In the genomic region with DNA sequence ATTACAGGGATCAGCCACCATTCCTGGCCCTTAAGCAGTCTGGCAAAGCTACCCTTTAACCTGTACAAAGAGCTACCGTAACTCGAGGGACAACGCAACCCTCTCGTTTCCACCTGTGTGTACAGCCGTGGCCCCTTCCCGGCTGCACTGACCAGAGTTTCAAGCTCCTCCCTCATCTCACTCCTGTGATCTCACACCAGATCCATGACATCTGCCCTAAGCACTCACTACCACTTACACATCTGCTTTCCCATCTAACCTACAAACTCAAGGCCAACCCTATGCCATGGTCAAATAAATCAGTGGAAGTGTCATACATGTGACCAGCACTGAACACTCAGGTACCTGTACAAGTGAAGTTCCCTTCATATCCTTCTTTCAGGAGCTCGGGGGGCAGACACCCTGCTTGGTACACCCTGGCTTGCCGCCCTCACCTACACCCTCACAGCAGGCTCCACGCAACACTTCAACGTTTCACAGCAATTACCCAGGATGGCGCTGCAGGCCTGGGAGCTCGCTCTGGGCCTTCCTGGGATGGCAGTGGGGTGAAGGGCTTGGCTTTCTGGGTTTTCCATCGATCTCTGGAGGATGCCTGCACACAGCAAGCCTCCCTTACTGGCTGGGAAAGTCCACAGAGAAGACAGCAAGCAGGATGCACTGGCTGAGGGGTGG, we compare ENCODE assay signal across 14 cellular contexts.
A peak's percentile ranks its signal among the peaks of the same experiment; 100 is the strongest.
DNase-seq lines count a peak whose midpoint lies in the region; ATAC-seq and TF ChIP-seq lines count a peak whose summit lies in the region.
"Had no signal": no experiment of that assay in that cellular context is flagged by ENCODE, and none has a peak within 500 bp of the region (broad histone marks: within the 10 kb centered on the region; RNA-seq: fewer than 3 reads in every experiment).

No MANE protein-coding gene starts in this region.

- H3K4me3 ChIP-seq in CD4-positive, CD25-positive, alpha-beta regulatory T cell (ENCODE audit: low read depth, low read length), result no peak overlapping the region
- no peak overlapping the region for H3K4me3 ChIP-seq in osteoblast (ENCODE audit: insufficient read depth, low read length)
- H3K4me3 ChIP-seq: SJSA1 had no signal

- no peak overlapping the region for H3K4me3 Mint-ChIP-seq in CD4-positive, CD25-positive, alpha-beta regulatory T cell
- no peak overlapping the region for H3K4me3 Mint-ChIP-seq in HFFc6
- no peak overlapping the region for H3K4me3 Mint-ChIP-seq in effector memory CD8-positive, alpha-beta T cell

- H3K9me3 ChIP-seq in CD4-positive, CD25-positive, alpha-beta regulatory T cell (ENCODE audit: control insufficient read depth in 2 of 2, low read length in 2 of 2), result no peaks in the 10 kb centered on the region
- no peaks in the 10 kb centered on the region for H3K9me3 ChIP-seq in osteoblast (ENCODE audit: low read depth, low read length)
- H3K9me3 ChIP-seq: SJSA1 had no signal

- peak overlapping the region in 2 of 3 donors; percentile 23 to 64 for H3K27ac Mint-ChIP-seq in CD4-positive, CD25-positive, alpha-beta regulatory T cell
- peak overlapping the region; percentile 91; the same call in 1 of the 2 replicates for H3K27ac Mint-ChIP-seq in HFFc6
- H3K27ac Mint-ChIP-seq in effector memory CD8-positive, alpha-beta T cell, result peak overlapping the region; percentile 60 to 78

- ATAC-seq in CD4-positive, CD25-positive, alpha-beta regulatory T cell (ENCODE audit: low read depth in 2 of 2), result no peak
- no peak for ATAC-seq in effector memory CD8-positive, alpha-beta T cell (replicated peaks)
- ATAC-seq in HG02981 (IDR thresholded peaks at IDR 0.05; ENCODE audit: unreplicated experiment), result no peak

- no peaks in the 10 kb centered on the region for H3K27me3 Mint-ChIP-seq in CD4-positive, CD25-positive, alpha-beta regulatory T cell
- no peaks in the 10 kb centered on the region; the same call in 1 of the 2 replicates for H3K27me3 Mint-ChIP-seq in HFFc6 (ENCODE audit: insufficient read depth)
- H3K27me3 Mint-ChIP-seq in effector memory CD8-positive, alpha-beta T cell, result no peaks in the 10 kb centered on the region

- peaks cover 94% of the 10 kb centered on the region for H3K36me3 ChIP-seq in CD4-positive, CD25-positive, alpha-beta regulatory T cell (ENCODE audit: control insufficient read depth, insufficient read depth, low read length)
- no peaks in the 10 kb centered on the region for H3K36me3 ChIP-seq in osteoblast (ENCODE audit: insufficient read depth, low read length)
- H3K36me3 ChIP-seq: SJSA1 had no signal

- peaks cover 34% of the 10 kb centered on the region for H3K36me3 Mint-ChIP-seq in CD4-positive, CD25-positive, alpha-beta regulatory T cell
- H3K36me3 Mint-ChIP-seq in HFFc6 (ENCODE audit: low read depth), result peaks cover 13% of the 10 kb centered on the region; the same call in 1 of the 2 replicates
- H3K36me3 Mint-ChIP-seq in effector memory CD8-positive, alpha-beta T cell (ENCODE audit: insufficient read depth), result peaks cover 65% of the 10 kb centered on the region

- H2AFZ ChIP-seq in osteoblast (ENCODE audit: low read length), result no peak overlapping the region

- H3K4me1 ChIP-seq in CD4-positive, CD25-positive, alpha-beta regulatory T cell (ENCODE audit: control insufficient read depth, insufficient read depth, low read length, poor library complexity, severe bottlenecking), result no peaks in the 10 kb centered on the region
- H3K4me1 ChIP-seq in osteoblast (ENCODE audit: insufficient read depth, low read length), result peaks cover 38% of the 10 kb centered on the region

- no peaks in the 10 kb centered on the region for H3K27me3 ChIP-seq in CD4-positive, CD25-positive, alpha-beta regulatory T cell (ENCODE audit: control insufficient read depth, insufficient read depth, low read length)
- no peaks in the 10 kb centered on the region for H3K27me3 ChIP-seq in osteoblast (ENCODE audit: insufficient read depth, low read length)
- H3K27me3 ChIP-seq: SJSA1 had no signal

- H3K9me3 Mint-ChIP-seq in CD4-positive, CD25-positive, alpha-beta regulatory T cell, result no peaks in the 10 kb centered on the region
- no peaks in the 10 kb centered on the region for H3K9me3 Mint-ChIP-seq in HFFc6
- H3K9me3 Mint-ChIP-seq in effector memory CD8-positive, alpha-beta T cell, result no peaks in the 10 kb centered on the region

- peaks cover 20% of the 10 kb centered on the region for H4K20me1 ChIP-seq in osteoblast (ENCODE audit: insufficient read depth, low read length)

- H3K27ac ChIP-seq in CD4-positive, CD25-positive, alpha-beta regulatory T cell (ENCODE audit: insufficient read depth, low read length, poor library complexity, severe bottlenecking), result no peak overlapping the region
- no peak overlapping the region for H3K27ac ChIP-seq in osteoblast (ENCODE audit: low read depth, low read length)
- H3K27ac ChIP-seq: SJSA1 had no signal

- peaks cover 0 to 9% (median 4%) of the 10 kb centered on the region in 4 donors for H3K4me1 Mint-ChIP-seq in CD4-positive, CD25-positive, alpha-beta regulatory T cell
- peaks cover 52% of the 10 kb centered on the region for H3K4me1 Mint-ChIP-seq in HFFc6 (ENCODE audit: low read depth)
- H3K4me1 Mint-ChIP-seq in effector memory CD8-positive, alpha-beta T cell (ENCODE audit: low read depth in 2 of 2), result peaks cover 19 to 22% of the 10 kb centered on the region in 2 donors

- DNase-seq in CD4-positive, CD25-positive, alpha-beta regulatory T cell, result no peak
- DNase-seq in HFFc6 (no peak), osteoblast (ENCODE audit: insufficient read length, low spot score, missing footprints) (peak; percentile 69), middle frontal gyrus (ENCODE audit: extremely low spot score, low spot score) (no peak), T-helper 2 cell (no peak), DMS79 (lab: John Stamatoyannopoulos, UW) (no peak)
- DNase-seq in effector memory CD8-positive, alpha-beta T cell, result no peak
- DNase-seq: activated CD4-positive, CD25-positive, alpha-beta regulatory T cell; activated T-cell treated with anti-CD3 and anti-CD28 coated beads for 4 hours; DND-41; effector CD8-positive, alpha-beta T cell; foreskin melanocyte had no signal

- TF ChIP-seq CTCF in HFFc6 (IDR thresholded peaks at IDR 0.05), result no peak
- TF ChIP-seq CTCF in osteoblast (IDR thresholded peaks at IDR 0.05; ENCODE audit: extremely low read depth, low read depth, low read length), result no peak

- H3K4me2 ChIP-seq in osteoblast (ENCODE audit: insufficient read depth, low read length), result no peak overlapping the region

- H3K79me2 ChIP-seq in osteoblast (ENCODE audit: insufficient read depth, low read length), result no peaks in the 10 kb centered on the region
